ENCODE assay signal across 17 cellular contexts in genomic region chr7:65225422-65226006, GRCh38.
"Had no signal": no experiment of that assay in that cellular context is flagged by ENCODE, and none has a peak within 500 bp of the region (broad histone marks: within the 10 kb centered on the region; RNA-seq: fewer than 3 reads in every experiment).

No MANE protein-coding gene starts in this region.

- H3K36me3 ChIP-seq: ascending aorta, breast epithelium, left lung, spleen, tibial artery had no signal

- H3K27ac Mint-ChIP-seq: activated T-helper 1 cell treated with anti-CD3 and anti-CD28 coated beads, Interleukin-12 subunit alpha, Interleukin-12 subunit beta, Interleukin-2, Interleukin-4 antibody, amounts not matched to agents 30 ng/mL and 10 ng/mL and 1 ng/mL, durations not matched to agents 14 hours and 24 hours and 36 hours; mesothelial cell of epicardium; T-helper 1 cell treated with Interleukin-12 subunit alpha and Interleukin-12 subunit beta and Interleukin-4 antibody, amounts not matched to agents 30 μg/mL and 1 μg/mL, for 36 hours had no signal

- H3K27me3 ChIP-seq: ascending aorta, breast epithelium, left lung, spleen, tibial artery had no signal

- H3K9me3 ChIP-seq: ascending aorta, left lung, spleen, tibial artery had no signal

- H3K4me3 Mint-ChIP-seq: activated T-helper 1 cell treated with anti-CD3 and anti-CD28 coated beads, Interleukin-12 subunit alpha, Interleukin-12 subunit beta, Interleukin-2, Interleukin-4 antibody, amounts not matched to agents 30 ng/mL and 10 ng/mL and 1 ng/mL, durations not matched to agents 14 hours and 24 hours and 36 hours; mesothelial cell of epicardium; T-helper 1 cell treated with Interleukin-12 subunit alpha and Interleukin-12 subunit beta and Interleukin-4 antibody, amounts not matched to agents 30 μg/mL and 1 μg/mL, for 36 hours had no signal

- ATAC-seq: left lung had no signal

- H3K27ac ChIP-seq: ascending aorta, breast epithelium, coronary artery, left lung, spleen, tibial artery had no signal

- H3K4me1 ChIP-seq: ascending aorta, breast epithelium, left lung, spleen, tibial artery had no signal

- H3K9me3 Mint-ChIP-seq: activated T-helper 1 cell treated with anti-CD3 and anti-CD28 coated beads, Interleukin-12 subunit alpha, Interleukin-12 subunit beta, Interleukin-2, Interleukin-4 antibody, amounts not matched to agents 30 ng/mL and 10 ng/mL and 1 ng/mL, durations not matched to agents 14 hours and 24 hours and 36 hours; mesothelial cell of epicardium; T-helper 1 cell treated with Interleukin-12 subunit alpha and Interleukin-12 subunit beta and Interleukin-4 antibody, amounts not matched to agents 30 μg/mL and 1 μg/mL, for 36 hours had no signal

- H3K4me1 Mint-ChIP-seq: mesothelial cell of epicardium had no signal

- H3K36me3 Mint-ChIP-seq: mesothelial cell of epicardium had no signal

- DNase-seq: erythroblast, foreskin melanocyte, glutamatergic neuron, hypothalamus, kidney, left lung, occipital lobe, posterior cingulate gyrus, spleen, substantia nigra, tibial artery had no signal

- H3K4me3 ChIP-seq: ascending aorta, breast epithelium, coronary artery, left lung, spleen, tibial artery had no signal
